8 cellular contexts compared by ENCODE assay signal in genomic region chr22:30245985-30246901, GRCh38. TPM values are rescaled to one million over a fixed set of nuclear protein-coding genes. Genes with fewer than 3 reads are reported as not detected.
DNase-seq lines count a peak whose midpoint lies in the region; ATAC-seq, FAIRE-seq and TF ChIP-seq lines count a peak whose summit lies in the region.

Gene LIF, minus strand, starts transcription at chr22:30246759. Its CDS starts 64 bp downstream, at chr22:30246695.

- H3K27ac ChIP-seq in body of pancreas (peak within 1 kb of the TSS in 3 of 4 donors; percentile 8 to 44 (median 20)), keratinocyte (ENCODE audit: control insufficient read depth, insufficient read depth, low read length) (peak within 1 kb of the TSS; percentile 36)

- peak within 1 kb of the TSS; percentile 92 for H3K4me3 Mint-ChIP-seq in T-helper 17 cell

- H3K4me3 ChIP-seq in body of pancreas (peak within 1 kb of the TSS in 1 of 2 donors; percentile 17), keratinocyte (ENCODE audit: control insufficient read depth in 2 of 3, extremely low read depth in 1 of 3, insufficient read depth in 2 of 3, low read depth in 1 of 3, low read length in 3 of 3) (peak within 1 kb of the TSS; percentile 52 to 79 (median 68))

- H3K9me1 ChIP-seq in keratinocyte (ENCODE audit: control insufficient read depth, extremely low read depth, insufficient read depth, low read length) = no peaks in the 10 kb centered on the region

- H3K36me3 Mint-ChIP-seq in T-helper 17 cell (ENCODE audit: low read depth) = peaks cover 6% of the 10 kb centered on the region

- DNase-seq in NCI-H1694 treated with DMSO at 0.1 percent for 48 hours (lab: John Stamatoyannopoulos, UW) (peak; percentile 26), NCI-H1694 (lab: John Stamatoyannopoulos, UW) (no peak), T-helper 17 cell (peak; percentile 31 to 45 (median 39)), body of pancreas (peak in 1 of 4 donors; percentile 38), keratinocyte (ENCODE audit: low read depth, low spot score) (no peak)
- peak; percentile 48 to 52 for DNase-seq in stimulated activated CD4-positive, alpha-beta T cell treated with anti-CD3 and anti-CD28 coated beads, Interleukin-2, amount 100 ng/mL, for 48 hours

- TF ChIP-seq POLR2A in body of pancreas (IDR thresholded peaks at IDR 0.05) = no peak

- H3K4me2 ChIP-seq in keratinocyte (ENCODE audit: control insufficient read depth, extremely low read depth, insufficient read depth, low read depth, low read length) = peak within 1 kb of the TSS; percentile 92

- peaks cover 45% of the 10 kb centered on the region for H3K4me1 Mint-ChIP-seq in T-helper 17 cell

- 2 to 3% methylated on average over 42 to 60 of the region's 65 CpGs for WGBS in body of pancreas, 2 donors

- dilution Hi-C loops in keratinocyte (cut with MboI; ENCODE audit: extremely low pct_ligation_motif_present, low sequenced_read_pairs) = no loop called here

- peak within 1 kb of the TSS; percentile 88 for H2AFZ ChIP-seq in keratinocyte (ENCODE audit: control insufficient read depth, low read length)

- intact Hi-C loops in body of pancreas (cut with DNase I) = no loop called here

- peak within 1 kb of the TSS; percentile 77 for H3K9ac ChIP-seq in keratinocyte (ENCODE audit: control insufficient read depth, extremely low read depth, insufficient read depth, low read length)

- FAIRE-seq in keratinocyte (lab: Jason Lieb, UNC) = no peak

- H3K27me3 Mint-ChIP-seq in T-helper 17 cell = no peaks in the 10 kb centered on the region

- H3K27ac Mint-ChIP-seq in T-helper 17 cell = peak within 1 kb of the TSS; percentile 27

- ATAC-seq in T-helper 17 cell = peak; percentile 83
- ATAC-seq in body of pancreas = peak; percentile 36
- no peak for ATAC-seq in HG02981 (IDR thresholded peaks at IDR 0.05; ENCODE audit: unreplicated experiment)
- ATAC-seq in HG03175 (IDR thresholded peaks at IDR 0.05; ENCODE audit: unreplicated experiment) = no peak

- H4K20me1 ChIP-seq in keratinocyte (ENCODE audit: control insufficient read depth, extremely low read depth, insufficient read depth, low read length) = no peaks in the 10 kb centered on the region

- H3K27me3 ChIP-seq in body of pancreas (peaks cover 0 to 12% of the 10 kb centered on the region in 2 donors), keratinocyte (ENCODE audit: control insufficient read depth, extremely low read depth, insufficient read depth, low read length) (no peaks in the 10 kb centered on the region)

- TF ChIP-seq CTCF in body of pancreas (IDR thresholded peaks at IDR 0.05) = peak in 2 of 7 experiments; percentile 15 to 29
- no peak for TF ChIP-seq CTCF in keratinocyte (optimal IDR thresholded peaks at IDR 0.05 in 1 of 3, IDR thresholded peaks at IDR 0.05 in 1 of 3, conservative IDR thresholded peaks at IDR 0.05 in 1 of 3; ENCODE audit: extremely low read depth in 1 of 3, insufficient read depth in 2 of 3, low read length in 3 of 3)

- H3K9me3 ChIP-seq in T-helper 17 cell (ENCODE audit: control insufficient read depth, low read length, poor library complexity, severe bottlenecking) (no peaks in the 10 kb centered on the region), body of pancreas (no peaks in the 10 kb centered on the region), keratinocyte (ENCODE audit: control insufficient read depth, low read depth, low read length) (no peaks in the 10 kb centered on the region)

- H3K36me3 ChIP-seq in body of pancreas (replicated peaks in 1 of 2; ENCODE audit: insufficient read depth in 1 of 2, low read depth in 2 of 2) = no peaks in the 10 kb centered on the region
- peaks cover 0 to 2% of the 10 kb centered on the region in 2 experiments for H3K36me3 ChIP-seq in keratinocyte (ENCODE audit: control insufficient read depth in 2 of 2, extremely low read depth in 1 of 2, insufficient read depth in 2 of 2, low read length in 2 of 2)

- peaks cover 22% of the 10 kb centered on the region for H3K4me1 ChIP-seq in body of pancreas
- peaks cover 18% of the 10 kb centered on the region for H3K4me1 ChIP-seq in keratinocyte (ENCODE audit: control insufficient read depth, extremely low read depth, insufficient read depth, low read length)

- no peaks in the 10 kb centered on the region for H3K79me2 ChIP-seq in keratinocyte (ENCODE audit: control insufficient read depth, insufficient read depth, low read length)

RNA-seq across cellular contexts. Expression of gene LIF, which starts in this region (rescaled TPM):
- total RNA-seq in T-helper 17 cell (1 to 10 TPM; 1.8 to 5.3 TPM), body of pancreas (1 to 10 TPM in 1 of 2 donors, under 1 TPM in 1; 0.52 to 1.3 TPM)
- 1.2 to 14.3 TPM (median 3.1 TPM) in 3 replicates for polyA plus RNA-seq in keratinocyte
- polyA plus RNA-seq in keratinocyte (2011; ENCODE audit: low read depth) = 0.57 TPM
- 1.5 and 2.1 TPM in 2 replicates for polyA plus RNA-seq in keratinocyte (2011; cell fraction: cytosol; rRNA removed)
- 22.1 and 25.6 TPM in 2 replicates for polyA plus RNA-seq in keratinocyte (2011; cell fraction: nucleus; rRNA removed)
- polyA plus RNA-seq in keratinocyte (2012; ENCODE audit: low replicate concordance) = 1.2 and 1.3 TPM in 2 replicates
- polyA minus RNA-seq in keratinocyte = 4.6 to 16.8 TPM (median 6.6 TPM) in 3 replicates
- polyA minus RNA-seq in keratinocyte (2011; cell fraction: cytosol; rRNA and poly(A)+ RNA removed) = 3.6 TPM
- polyA minus RNA-seq in keratinocyte (2011; cell fraction: nucleus; rRNA and poly(A)+ RNA removed) = 9.4 and 12.3 TPM in 2 replicates

Comparison
In these comparisons a context has a peak if more than half of its experiments do, and no peak if none do; other contexts are left out.
1. DNase-seq: peak in NCI-H1694 treated with DMSO at 0.1 percent for 48 hours (single experiment), T-helper 17 cell (3 of 3) and stimulated activated CD4-positive, alpha-beta T cell treated with anti-CD3 and anti-CD28 coated beads, Interleukin-2, amount 100 ng/mL, for 48 hours (2 of 2); none in NCI-H1694 (single experiment) and keratinocyte (single experiment).
2. ATAC-seq: peak in T-helper 17 cell (single experiment) and body of pancreas (single experiment); none in HG02981 (single experiment) and HG03175 (single experiment).